ENCODE assay signal across 13 cellular contexts in genomic region chr4:153661915-153662314, GRCh38.
"Had no signal": no experiment of that assay in that cellular context is flagged by ENCODE, and none has a peak within 500 bp of the region (broad histone marks: within the 10 kb centered on the region; RNA-seq: fewer than 3 reads in every experiment).

No MANE protein-coding gene starts in this region.

- H3K36me3 ChIP-seq: esophagus squamous epithelium, gastroesophageal sphincter, ovary, right atrium auricular region, thyroid gland had no signal

- H3K9me3 ChIP-seq: esophagus squamous epithelium, gastroesophageal sphincter, ovary, right atrium auricular region, thyroid gland had no signal

- H3K27me3 ChIP-seq: esophagus squamous epithelium, ovary, right atrium auricular region, thyroid gland had no signal

- H3K27ac ChIP-seq: gastroesophageal sphincter, ovary, thyroid gland had no signal

- H3K27ac Mint-ChIP-seq: naive thymus-derived CD4-positive, alpha-beta T cell had no signal

- H3K4me3 ChIP-seq: esophagus squamous epithelium, gastroesophageal sphincter, ovary, right atrium auricular region, thyroid gland had no signal

- H3K4me3 Mint-ChIP-seq: naive thymus-derived CD4-positive, alpha-beta T cell had no signal

- DNase-seq: cerebellar nuclear complex; esophagus squamous epithelium; glutamatergic neuron; islet precursor cell; naive thymus-derived CD4-positive, alpha-beta T cell; nucleus accumbens; ovary; small intestine; stimulated activated CD4-positive, alpha-beta T cell treated with anti-CD3 and anti-CD28 coated beads, Interleukin-2, amount 100 ng/mL, for 48 hours; stimulated activated naive CD4-positive, alpha-beta T cell treated with Interleukin-2 at 50 U/mL for 16 hours; thyroid gland had no signal

- H3K4me1 ChIP-seq: gastroesophageal sphincter had no signal
